Comparison of ENCODE assay signal across 17 cellular contexts in the genomic region with DNA sequence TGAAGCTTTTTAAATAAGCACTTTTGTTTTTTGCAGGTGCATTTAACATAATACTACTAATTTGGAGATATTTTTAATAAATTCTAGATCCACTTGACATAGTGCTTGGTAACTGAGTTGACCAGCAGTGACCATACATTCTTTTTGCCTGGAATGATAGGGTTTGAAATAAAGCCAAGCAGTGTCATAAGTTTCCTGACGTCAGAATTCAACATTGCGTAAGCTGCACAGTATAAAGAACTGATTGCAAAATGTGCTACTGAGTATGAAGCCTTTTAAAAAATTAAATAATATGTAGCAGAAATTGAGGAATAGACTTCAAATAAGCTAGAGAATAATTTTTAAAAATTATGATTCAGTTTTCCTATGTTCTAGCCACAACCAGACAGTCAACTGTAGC.
DNase-seq lines count a peak whose midpoint lies in the region; ATAC-seq and TF ChIP-seq lines count a peak whose summit lies in the region.
"Had no signal": no experiment of that assay in that cellular context is flagged by ENCODE, and none has a peak within 500 bp of the region (broad histone marks: within the 10 kb centered on the region; RNA-seq: fewer than 3 reads in every experiment).

No MANE protein-coding gene starts in this region.

- H3K4me2 ChIP-seq in fibroblast of lung (ENCODE audit: extremely low read depth, insufficient read depth, low read length): no peak overlapping the region

- intact Hi-C loops in esophagus squamous epithelium (cut with DNase I): no loop called here

- H3K9ac ChIP-seq in adipocyte (ENCODE audit: low read length) (no peak overlapping the region), fibroblast of lung (ENCODE audit: insufficient read depth, low read length) (no peak overlapping the region)

- H3K4me3 ChIP-seq in ACC112 (ENCODE audit: low read depth, low read length) (no peak overlapping the region), adipocyte (ENCODE audit: low read length) (no peak overlapping the region), fibroblast of lung (replicated peaks in 1 of 4; ENCODE audit: control extremely low read depth in 1 of 4, insufficient read depth in 1 of 4, low read depth in 3 of 4, low read length in 4 of 4) (no peak overlapping the region), esophagus squamous epithelium (no peak overlapping the region)

- H3K27me3 ChIP-seq in ACC112 (ENCODE audit: insufficient read depth, low read length) (no peaks in the 10 kb centered on the region), adipocyte (replicated peaks; ENCODE audit: control insufficient read depth, insufficient read depth, low read length) (no peaks in the 10 kb centered on the region), fibroblast of lung (ENCODE audit: control insufficient read depth, insufficient read depth, low read length) (no peaks in the 10 kb centered on the region), esophagus squamous epithelium (no peaks in the 10 kb centered on the region)

- H4K20me1 ChIP-seq in fibroblast of lung (ENCODE audit: control insufficient read depth, extremely low read depth, insufficient read depth, low read length): no peaks in the 10 kb centered on the region

- TF ChIP-seq CTCF in fibroblast of lung (conservative IDR thresholded peaks at IDR 0.05 in 1 of 2, IDR thresholded peaks at IDR 0.05 in 1 of 2; ENCODE audit: low read depth in 1 of 2, low read length in 2 of 2): no peak
- no peak for TF ChIP-seq CTCF in esophagus squamous epithelium (IDR thresholded peaks at IDR 0.05)

- no peak for TF ChIP-seq POLR2A in esophagus squamous epithelium (IDR thresholded peaks at IDR 0.05)

- H3K9me3 ChIP-seq in adipocyte (ENCODE audit: control insufficient read depth, low read length) (peaks cover 13% of the 10 kb centered on the region), fibroblast of lung (ENCODE audit: control insufficient read depth, insufficient read depth, low read depth, low read length) (no peaks in the 10 kb centered on the region), esophagus squamous epithelium (peaks cover 0 to 17% (median 4%) of the 10 kb centered on the region in 3 donors)

- H3K27ac ChIP-seq in ACC112 (ENCODE audit: low read depth, low read length): peak overlapping the region; percentile 58; the same call in 1 of the 2 replicates
- H3K27ac ChIP-seq in fibroblast of lung (ENCODE audit: insufficient read depth, low read length): no peak overlapping the region
- no peak overlapping the region for H3K27ac ChIP-seq in esophagus squamous epithelium
- H3K27ac ChIP-seq: C4-2B had no signal

- DNase-seq in adipocyte (ENCODE audit: low read depth): peak; percentile 92
- DNase-seq in fibroblast of lung (ENCODE audit: low read depth in 2 of 2): peak; percentile 2 to 77
- DNase-seq in myocyte (ENCODE audit: low read depth): peak; percentile 47
- DNase-seq in DMS53 (lab: John Stamatoyannopoulos, UW): no peak
- no peak for DNase-seq in esophagus squamous epithelium (lab: John Stamatoyannopoulos, UW)
- DNase-seq: activated CD4-positive, alpha-beta T cell treated with anti-CD3 and anti-CD28 coated beads, Interleukin-2, amount 50 U/mL, for 1 hour; central memory CD4-positive, alpha-beta T cell; NCI-H1930; NCI-H2227 treated with DMSO at 0.1 percent for 48 hours; SHP77; stimulated activated CD8-positive, alpha-beta memory T cell treated with anti-CD3 and anti-CD28 coated beads, Interleukin-4, amount 100 ng/mL, for 48 hours; substantia nigra had no signal

- H3K36me3 ChIP-seq in ACC112 (ENCODE audit: insufficient read depth, low read length) (no peaks in the 10 kb centered on the region), adipocyte (ENCODE audit: control insufficient read depth, insufficient read depth, low read length, severe bottlenecking) (no peaks in the 10 kb centered on the region), fibroblast of lung (ENCODE audit: control insufficient read depth, insufficient read depth, low read length) (no peaks in the 10 kb centered on the region), esophagus squamous epithelium (no peaks in the 10 kb centered on the region)

- 50 to 58% methylated on average over 2 of the region's 2 CpGs for WGBS in esophagus squamous epithelium, 2 donors

- H2AFZ ChIP-seq in ACC112 (ENCODE audit: low read length, unreplicated experiment) (no peak overlapping the region), fibroblast of lung (ENCODE audit: low read length) (no peak overlapping the region)

- ATAC-seq in HG03442 (IDR thresholded peaks at IDR 0.05; ENCODE audit: unreplicated experiment): no peak
- ATAC-seq in HG02610 (IDR thresholded peaks at IDR 0.05; ENCODE audit: unreplicated experiment): no peak
- ATAC-seq: activated T-helper 17 cell treated with anti-CD3 and anti-CD28 coated beads, Interleukin-2, amount 50 U/mL, for 72 hours had no signal

- H3K4me1 ChIP-seq in ACC112 (ENCODE audit: control insufficient read depth, insufficient read depth, low read length, unreplicated experiment): peaks cover 6% of the 10 kb centered on the region
- H3K4me1 ChIP-seq in adipocyte (ENCODE audit: control insufficient read depth, insufficient read depth, low read length): peaks cover 10% of the 10 kb centered on the region
- H3K4me1 ChIP-seq in fibroblast of lung (ENCODE audit: control insufficient read depth, extremely low read depth, insufficient read depth, low read length): no peaks in the 10 kb centered on the region
- H3K4me1 ChIP-seq in esophagus squamous epithelium: peaks cover 0 to 3% (median 0%) of the 10 kb centered on the region in 3 donors

- H3K79me2 ChIP-seq in ACC112 (ENCODE audit: control insufficient read depth, insufficient read depth, low read length, unreplicated experiment) (no peaks in the 10 kb centered on the region), fibroblast of lung (ENCODE audit: control insufficient read depth, insufficient read depth, low read length) (no peaks in the 10 kb centered on the region)

Comparison
In these comparisons a context has a peak if more than half of its experiments do, and no peak if none do; other contexts are left out.
1. DNase-seq: peak in adipocyte (single experiment), fibroblast of lung (2 of 2) and myocyte (single experiment); none in DMS53 (single experiment) and esophagus squamous epithelium (single experiment).